Comparison of ENCODE assay signal across 27 cellular contexts in genomic region chr11:117911694-117912093, GRCh38. TPM values are rescaled to one million over a fixed set of nuclear protein-coding genes. Genes with fewer than 3 reads are reported as not detected.
DNase-seq lines count a peak whose midpoint lies in the region; ATAC-seq and TF ChIP-seq lines count a peak whose summit lies in the region.
"Had no signal": no experiment of that assay in that cellular context is flagged by ENCODE, and none has a peak within 500 bp of the region (broad histone marks: within the 10 kb centered on the region; RNA-seq: fewer than 3 reads in every experiment).

No MANE protein-coding gene starts in this region.

- H3K79me2 ChIP-seq in DND-41 (ENCODE audit: insufficient read depth, low read length), result no peaks in the 10 kb centered on the region; the same call in 1 of the 2 replicates

- no peak overlapping the region; the same call in 1 of the 2 replicates for H3K4me2 ChIP-seq in DND-41 (ENCODE audit: insufficient read depth, low read length)

- no peaks in the 10 kb centered on the region for H3K27me3 ChIP-seq in DND-41 (ENCODE audit: insufficient read depth, low read length, poor library complexity)
- H3K27me3 ChIP-seq: BE2C had no signal

- H2AFZ ChIP-seq in DND-41 (ENCODE audit: low read depth, low read length), result no peak overlapping the region

- H3K9me3 ChIP-seq in DND-41 (ENCODE audit: insufficient read depth, low read length, severe bottlenecking), result no peaks in the 10 kb centered on the region
- H3K9me3 ChIP-seq: BE2C had no signal

- H3K36me3 ChIP-seq in DND-41 (ENCODE audit: insufficient read depth, low read length), result no peaks in the 10 kb centered on the region
- H3K36me3 ChIP-seq: BE2C had no signal

- peak overlapping the region; percentile 55; the same call in 1 of the 2 replicates for H3K27ac ChIP-seq in DND-41 (ENCODE audit: low read length)
- H3K27ac ChIP-seq: RWPE1 had no signal

- H4K20me1 ChIP-seq in DND-41 (ENCODE audit: insufficient read depth, low read length), result no peaks in the 10 kb centered on the region

- no peak for ATAC-seq in DND-41 (ENCODE audit: insufficient read depth, low read depth)
- ATAC-seq in sciatic nerve, result no peak
- ATAC-seq in GM18868 (IDR thresholded peaks at IDR 0.05; ENCODE audit: unreplicated experiment), result no peak
- ATAC-seq in GM18858 (IDR thresholded peaks at IDR 0.05; ENCODE audit: unreplicated experiment), result no peak
- ATAC-seq: Panc1 had no signal

- H3K4me1 ChIP-seq in DND-41 (ENCODE audit: insufficient read depth, low read length), result peaks cover 74% of the 10 kb centered on the region

- H3K4me3 ChIP-seq in DND-41 (ENCODE audit: low read depth in 1 of 2, low read length in 2 of 2), result no peak overlapping the region

- TF ChIP-seq CTCF in DND-41 (IDR thresholded peaks at IDR 0.05; ENCODE audit: borderline replicate concordance, extremely low read depth, low read length, poor library complexity, severe bottlenecking), result no peak

- intact Hi-C loops in sciatic nerve (cut with DNase I), result loop anchor here (1.0 kb wide), 1 partner anchor 49 kb away; no protein-coding TSS in a partner anchor

- no peak overlapping the region for H3K9ac ChIP-seq in DND-41 (ENCODE audit: low read depth, low read length)

- peak; percentile 33 for DNase-seq in activated CD8-positive, alpha-beta memory T cell treated with anti-CD3 and anti-CD28 coated beads for 24 hours
- DNase-seq in activated CD8-positive, alpha-beta memory T cell treated with anti-CD3 and anti-CD28 coated beads, Interleukin-2, amount 50 U/mL, for 4 hours, result no peak
- peak; percentile 3 for DNase-seq in DND-41
- peak; percentile 21 for DNase-seq in islet precursor cell
- peak; percentile 22 for DNase-seq in sciatic nerve (ENCODE audit: low spot score)
- DNase-seq in NCI-H2196 (lab: John Stamatoyannopoulos, UW; ENCODE audit: unreplicated experiment), result no peak
- DNase-seq: 8988T, ACHN, BE2C, DMS153, GOT3, HCEC 1CT, KBM-7, MV-4-11, NCI-H1105, NCI-H146, NCI-H1930, NCI-H2107, NCI-H446 treated with DMSO at 0.1 percent for 48 hours, NCI-H526, SHP77 treated with DMSO at 0.1 percent for 48 hours had no signal

RNA-seq across cellular contexts. Expression of gene TMPRSS13, which starts 17.5 kb away (rescaled TPM):
- total RNA-seq in sciatic nerve, result 0.58 TPM
- total RNA-seq: LHCN-M2, MCF 10A had no signal

RNA-seq across cellular contexts. Expression of gene FXYD6, which starts 35.2 kb away (rescaled TPM):
- total RNA-seq in sciatic nerve, result 141 TPM
- total RNA-seq: MCF 10A had no signal

Comparison
In these comparisons a context has a peak if more than half of its experiments do, and no peak if none do; other contexts are left out.
1. DNase-seq: peak in activated CD8-positive, alpha-beta memory T cell treated with anti-CD3 and anti-CD28 coated beads for 24 hours (single experiment), DND-41 (single experiment), islet precursor cell (single experiment) and sciatic nerve (single experiment); none in activated CD8-positive, alpha-beta memory T cell treated with anti-CD3 and anti-CD28 coated beads, Interleukin-2, amount 50 U/mL, for 4 hours (single experiment) and NCI-H2196 (single experiment).